Comparison of ENCODE assay signal across 9 cellular contexts in genomic region chr2:30230855-30231725, GRCh38. TPM values are rescaled to one million over a fixed set of nuclear protein-coding genes. Genes with fewer than 3 reads are reported as not detected.
A peak's percentile ranks its signal among the peaks of the same experiment; 100 is the strongest.
DNase-seq lines count a peak whose midpoint lies in the region; ATAC-seq, FAIRE-seq and TF ChIP-seq lines count a peak whose summit lies in the region.
"Had no signal": no experiment of that assay in that cellular context is flagged by ENCODE, and none has a peak within 500 bp of the region (broad histone marks: within the 10 kb centered on the region; RNA-seq: fewer than 3 reads in every experiment).

LBH (plus strand) TSS chr2:30231534; CDS start chr2:30231739, 205 bp downstream.

- H4K8ac ChIP-seq in H1 (ENCODE audit: extremely low read depth, insufficient read depth, low read length): peak within 1 kb of the TSS; percentile 46
- no peak within 1 kb of the TSS for H4K8ac ChIP-seq in mesendoderm (ENCODE audit: low read depth, low read length)

- H2BK12ac ChIP-seq in H1 (ENCODE audit: low read depth, low read length): no peak within 1 kb of the TSS

- H3K18ac ChIP-seq in H1 (ENCODE audit: extremely low read depth, low read length): peak within 1 kb of the TSS; percentile 55
- peak within 1 kb of the TSS; percentile 71 for H3K18ac ChIP-seq in mesendoderm (ENCODE audit: low read length)

- H3K27ac ChIP-seq in H1 (ENCODE audit: low read depth, low read length) (0 out of 2 replicates have a peak within 1 kb of the TSS, but pooled peaks have one; percentile 7), mesendoderm (ENCODE audit: low read depth, low read length) (peak within 1 kb of the TSS; percentile 60)

- H2AFZ ChIP-seq in H1 (ENCODE audit: low read length): peak within 1 kb of the TSS; percentile 15; the same call in 1 of the 2 replicates

- peaks cover 0 to 9% (median 5%) of the 10 kb centered on the region in 4 experiments; a peak in 4 of 7 replicates for H3K4me1 ChIP-seq in H1 (replicated peaks in 1 of 4; ENCODE audit: control insufficient read depth in 3 of 4, insufficient read depth in 4 of 4, low read length in 3 of 4)
- H3K4me1 ChIP-seq in mesendoderm (ENCODE audit: control insufficient read depth, low read depth, low read length): peaks cover 14% of the 10 kb centered on the region

- no peak for TF ChIP-seq CTCF in H1 (IDR thresholded peaks at IDR 0.05; ENCODE audit: control extremely low read depth in 1 of 3, insufficient read depth in 1 of 3, low read depth in 1 of 3, low read length in 3 of 3)

- H3K23ac ChIP-seq in H1 (ENCODE audit: insufficient read length) (no peak within 1 kb of the TSS), mesendoderm (ENCODE audit: low read length) (peak within 1 kb of the TSS; percentile 37)

- H3K4me2 ChIP-seq in H1 (ENCODE audit: insufficient read depth in 1 of 2, low read depth in 2 of 2, low read length in 2 of 2) (peak within 1 kb of the TSS; percentile 96 to 98), mesendoderm (ENCODE audit: low read length) (peak within 1 kb of the TSS; percentile 94)

- WGBS in H1 (ENCODE audit: extremely low coverage in 1 of 2, insufficient coverage in 1 of 2, insufficient read length in 1 of 2, insufficient replicate concordance in 2 of 2, low coverage in 1 of 2, low lambda C conversion rate in 2 of 2, missing lambda C conversion rate in 1 of 2), 2 experiments: 2% methylated on average over 72 of the region's 95 CpGs; no CpG with 5 or more reads in 1 of the 2 experiments
- no CpG with 5 or more reads among the region's 95 CpGs for WGBS in mesendoderm (ENCODE audit: extremely low coverage, insufficient coverage, low lambda C conversion rate)

- H3K27me3 ChIP-seq in H1 (replicated peaks in 1 of 4; ENCODE audit: control insufficient read depth in 3 of 4, extremely low read depth in 1 of 4, insufficient read depth in 3 of 4, low read length in 3 of 4) (peaks cover 3 to 25% (median 20%) of the 10 kb centered on the region in 4 experiments), mesendoderm (ENCODE audit: insufficient read depth, low read length, poor library complexity) (no peaks in the 10 kb centered on the region)

- H3K4me3 ChIP-seq in H1 (ENCODE audit: extremely low read depth in 1 of 4, insufficient read depth in 2 of 4, low read depth in 3 of 4, low read length in 4 of 4): peak within 1 kb of the TSS; percentile 67 to 81 (median 70)
- H3K4me3 ChIP-seq in mesendoderm (ENCODE audit: low read length): peak within 1 kb of the TSS; percentile 92

- TF ChIP-seq RAD21 in H1 (IDR thresholded peaks at IDR 0.05 in 1 of 2, conservative IDR thresholded peaks at IDR 0.05 in 1 of 2; ENCODE audit: low read depth in 2 of 2, low read length in 2 of 2): no peak

- no peak within 1 kb of the TSS for H3K56ac ChIP-seq in H1 (replicated peaks; ENCODE audit: insufficient read length, low read depth, low read length)
- peak within 1 kb of the TSS; percentile 99 for H3K56ac ChIP-seq in mesendoderm (ENCODE audit: low read length)

- H3K9ac ChIP-seq in H1 (replicated peaks in 1 of 4; ENCODE audit: extremely low read depth in 1 of 4, low read depth in 3 of 4, low read length in 3 of 4) (peak within 1 kb of the TSS; percentile 69 to 80 (median 79)), mesendoderm (ENCODE audit: low read length) (peak within 1 kb of the TSS; percentile 95)

- ATAC-seq in HG03108 (IDR thresholded peaks at IDR 0.05; ENCODE audit: unreplicated experiment): peak; percentile 45

- H2BK15ac ChIP-seq in H1 (ENCODE audit: low read length) (no peak within 1 kb of the TSS; the same call in 1 of the 2 replicates), mesendoderm (replicated peaks; ENCODE audit: low read depth) (no peak within 1 kb of the TSS)

- POLR2A ChIA-PET in H1 (lab: Charles Lee; ENCODE audit: partially characterized antibody): interaction anchor here (0.7 to 4.4 kb wide), 15 partner anchors 8 to 1087 kb away, joined by 3 to 15 read pairs (median 4); partner anchors contain the start of gene LCLAT1

- H3K23me2 ChIP-seq in H1 (ENCODE audit: low read depth, low read length): peaks cover 19% of the 10 kb centered on the region

- H3K79me1 ChIP-seq in H1 (ENCODE audit: low read depth, low read length) (no peaks in the 10 kb centered on the region), mesendoderm (ENCODE audit: low read length) (peaks cover 28% of the 10 kb centered on the region)

- no peaks in the 10 kb centered on the region; a peak in 1 of 4 replicates for H3K79me2 ChIP-seq in H1 (ENCODE audit: control insufficient read depth in 1 of 2, insufficient read depth in 2 of 2, low read length in 2 of 2)
- H3K79me2 ChIP-seq in mesendoderm (ENCODE audit: control insufficient read depth, insufficient read depth, low read length): peaks cover 35% of the 10 kb centered on the region

- H4K20me1 ChIP-seq in H1 (replicated peaks in 1 of 2; ENCODE audit: control insufficient read depth in 1 of 2, insufficient read depth in 2 of 2, low read length in 2 of 2): peaks cover 0 to 2% of the 10 kb centered on the region in 2 experiments

- no peaks in the 10 kb centered on the region for H3K9me3 ChIP-seq in H1 (ENCODE audit: insufficient read depth in 2 of 2, low read depth in 1 of 2, low read length in 1 of 2)

- no peak within 1 kb of the TSS for H2BK120ac ChIP-seq in H1 (replicated peaks; ENCODE audit: low read depth, low read length)
- H2BK120ac ChIP-seq in mesendoderm (ENCODE audit: low read depth, low read length): peak within 1 kb of the TSS; percentile 8

- H2BK5ac ChIP-seq in H1 (ENCODE audit: low read depth, low read length) (no peak within 1 kb of the TSS; the same call in 1 of the 2 replicates), mesendoderm (ENCODE audit: low read length) (peak within 1 kb of the TSS; percentile 76)

- CTCF ChIA-PET in H1 (lab: Charles Lee; ENCODE audit: partially characterized antibody): interaction anchor here (0.8 to 4.3 kb wide), 9 partner anchors 9 to 478 kb away, joined by 3 to 40 read pairs (median 6); no protein-coding TSS in a partner anchor

- no peak within 1 kb of the TSS for H2AK5ac ChIP-seq in H1 (ENCODE audit: low read depth, low read length)
- H2AK5ac ChIP-seq in mesendoderm (ENCODE audit: low read length): no peak within 1 kb of the TSS

- no peak within 1 kb of the TSS for H2BK20ac ChIP-seq in H1 (ENCODE audit: low read length)

- no peak within 1 kb of the TSS for H4K5ac ChIP-seq in H1 (ENCODE audit: insufficient read length, low read depth, low read length)
- no peak within 1 kb of the TSS for H4K5ac ChIP-seq in mesendoderm (ENCODE audit: low read length)

- H3K4ac ChIP-seq in H1 (replicated peaks; ENCODE audit: insufficient read length, low read depth, low read length) (no peak within 1 kb of the TSS), mesendoderm (ENCODE audit: low read depth, low read length) (peak within 1 kb of the TSS; percentile 63)

- DNase-seq in NCI-H510A treated with DMSO at 0.1 percent for 48 hours (lab: John Stamatoyannopoulos, UW): peak; percentile 19
- DNase-seq in NCI-H510A (lab: John Stamatoyannopoulos, UW): no peak
- DNase-seq in NCI-H69 (lab: John Stamatoyannopoulos, UW): peak; percentile 81
- DNase-seq in activated CD8-positive, alpha-beta memory T cell treated with anti-CD3 and anti-CD28 coated beads for 4 hours (ENCODE audit: low read depth in 2 of 2): peak; percentile 82
- peak; percentile 66 to 76 for DNase-seq in H1 (ENCODE audit: low read depth in 1 of 2, low spot score in 2 of 2)
- DNase-seq in mesendoderm: peak; percentile 91
- peak; percentile 81 for DNase-seq in stimulated activated CD8-positive, alpha-beta memory T cell treated with anti-CD3 and anti-CD28 coated beads, Interleukin-15, amount 100 ng/mL, for 1 hour (ENCODE audit: low read depth)

- peak; percentile 95 to 97 for TF ChIP-seq POLR2A in H1 (IDR thresholded peaks at IDR 0.05; ENCODE audit: control extremely low read depth in 1 of 2, low read depth in 2 of 2, low read length in 2 of 2)

- FAIRE-seq in H1 (lab: Jason Lieb, UNC): no peak
- FAIRE-seq: G401.6 had no signal

- peak within 1 kb of the TSS; percentile 37 for H4K91ac ChIP-seq in H1 (replicated peaks; ENCODE audit: insufficient read length, low read length)

- no peak for TF ChIP-seq EP300 in H1 (IDR thresholded peaks at IDR 0.05; ENCODE audit: borderline replicate concordance in 1 of 2, low read depth in 2 of 2, low read length in 2 of 2)

- H3K14ac ChIP-seq in H1 (ENCODE audit: insufficient read length): no peak within 1 kb of the TSS

- H3K36me3 ChIP-seq in H1 (ENCODE audit: control insufficient read depth in 2 of 4, insufficient read depth in 4 of 4, low read length in 3 of 4) (0 out of 8 replicates have a peak, but pooled peaks cover 0 to under 1% (median 0%) of the 10 kb centered on the region in 4 experiments), mesendoderm (ENCODE audit: control insufficient read depth, insufficient read depth, low read length) (peaks cover 8% of the 10 kb centered on the region)

TF ChIP-seq in H1, 55 proteins besides CTCF, POLR2A, EP300 and RAD21 (continues in another document):
- TF ChIP-seq SP2 (IDR thresholded peaks at IDR 0.05; ENCODE audit: low read length) (no peak), ASH2L (IDR thresholded peaks at IDR 0.05; ENCODE audit: low read length) (no peak), KDM1A (IDR thresholded peaks at IDR 0.05; ENCODE audit: borderline replicate concordance, low read length) (no peak), EGR1 (IDR thresholded peaks at IDR 0.05; ENCODE audit: borderline replicate concordance, low read depth, low read length) (peak; percentile 40; the same call in 1 of the 2 replicates), HDAC2 (IDR thresholded peaks at IDR 0.05; ENCODE audit: borderline replicate concordance in 1 of 2, low read depth in 2 of 2, low read length in 2 of 2) (no peak; a peak in 1 of 4 replicates), CBX5 (IDR thresholded peaks at IDR 0.05; ENCODE audit: low read depth, low read length) (no peak), E2F6 (IDR thresholded peaks at IDR 0.05) (no peak), HDAC6 (IDR thresholded peaks at IDR 0.05; ENCODE audit: low read depth, low read length) (no peak)

RNA-seq across cellular contexts. Expression of gene LBH, which starts in this region (rescaled TPM):
- total RNA-seq in H1 (2021; fragmentation: NEBNext Ultra II Directional; extraction: Animal tissue kit (Norgen Biotek cat#: 25700)): 24.6 and 25.7 TPM in 2 replicates
- polyA plus RNA-seq in H1 (2011; rRNA removed): 31.4 and 34.5 TPM in 2 replicates
- 26.7 TPM for polyA plus RNA-seq in H1 (2011; cell fraction: cytosol; rRNA removed)
- polyA plus RNA-seq in H1 (2011; cell fraction: nucleus; rRNA removed): 19.9 TPM
- polyA plus RNA-seq in H1 (2012, experiment 1 of 2): 17.6 to 23.3 TPM (median 20.0 TPM) in 4 replicates
- polyA plus RNA-seq in H1 (2012, experiment 2 of 2): 20.6 TPM
- 11.9 TPM for polyA plus RNA-seq in H1 (2013, experiment 1 of 2)
- polyA plus RNA-seq in H1 (2013, experiment 2 of 2): 12.4 TPM
- polyA minus RNA-seq in H1 (2011; rRNA and poly(A)+ RNA removed): 33.0 and 35.0 TPM in 2 replicates
- polyA minus RNA-seq in H1 (2011; cell fraction: cytosol; rRNA and poly(A)+ RNA removed): 33.3 TPM
- polyA minus RNA-seq in H1 (2011; cell fraction: nucleus; rRNA and poly(A)+ RNA removed): 45.6 TPM
- polyA plus RNA-seq in mesendoderm (2013, experiment 1 of 2): 34.2 TPM
- polyA plus RNA-seq in mesendoderm (2013, experiment 2 of 2): 31.9 TPM
